Comparison of ENCODE assay signal across 8 cellular contexts in the genomic region with DNA sequence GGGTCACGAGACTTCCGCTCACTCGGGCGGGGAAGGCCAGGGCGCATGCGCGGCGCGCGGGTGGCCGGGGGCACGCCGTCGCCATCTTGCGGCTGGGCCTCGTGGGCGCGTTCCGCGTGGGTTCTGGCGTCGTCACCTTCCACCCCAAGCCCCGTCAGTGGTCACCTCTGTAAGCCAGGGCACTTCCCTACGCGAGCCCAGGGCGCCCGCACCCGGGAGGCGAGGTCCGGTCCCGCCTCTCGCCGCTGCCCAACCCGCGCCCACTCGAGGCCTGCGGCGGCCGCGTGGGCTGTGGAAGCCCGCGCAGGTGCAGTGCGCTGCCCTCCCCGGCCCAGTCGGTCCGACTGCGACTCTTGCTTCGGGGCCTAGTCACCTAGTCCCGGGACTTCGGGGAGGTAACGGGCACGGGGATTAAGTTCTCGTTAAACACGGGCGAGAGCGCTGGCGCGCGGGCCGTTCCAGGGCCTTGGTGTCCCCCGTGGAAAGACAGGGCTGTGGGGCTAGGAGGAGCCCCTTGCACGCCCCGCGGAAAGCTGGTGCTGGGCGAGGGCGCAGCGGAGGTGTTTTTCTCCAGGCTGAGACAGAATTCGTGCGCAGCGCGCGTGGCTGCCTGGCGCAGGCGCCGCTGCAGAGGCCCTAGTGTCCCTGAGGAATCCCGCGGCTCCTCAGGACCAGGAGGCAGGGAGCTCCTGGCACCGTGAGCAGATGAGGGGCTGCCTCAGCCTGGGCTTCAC. TPM values are rescaled to one million over a fixed set of nuclear protein-coding genes. Genes with fewer than 3 reads are reported as not detected.
A peak's percentile ranks its signal among the peaks of the same experiment; 100 is the strongest.
DNase-seq lines count a peak whose midpoint lies in the region; ATAC-seq, FAIRE-seq and TF ChIP-seq lines count a peak whose summit lies in the region.

No MANE protein-coding gene starts in this region.

- H2AFZ ChIP-seq in ACC112 (ENCODE audit: low read length, unreplicated experiment) (peak overlapping the region; percentile 93), H1 (ENCODE audit: low read length) (no peak overlapping the region)

- H2BK20ac ChIP-seq in H1 (ENCODE audit: low read length), result no peak overlapping the region

- H3K9ac ChIP-seq in H1 (replicated peaks in 1 of 4; ENCODE audit: extremely low read depth in 1 of 4, low read depth in 3 of 4, low read length in 3 of 4), result peak overlapping the region; percentile 28 to 86 (median 82)

- POLR2A ChIA-PET in H1 (lab: Charles Lee; ENCODE audit: partially characterized antibody), result interaction anchor here (0.6 to 10.5 kb wide), 16 partner anchors 8 to 154 kb away, joined by 3 to 151 read pairs (median 4); partner anchors contain the start of genes ALYREF, ANAPC11, CENPX and LRRC45

- H3K4me1 ChIP-seq in ACC112 (ENCODE audit: control insufficient read depth, insufficient read depth, low read length, unreplicated experiment) (peaks cover 29% of the 10 kb centered on the region), H1 (replicated peaks in 1 of 4; ENCODE audit: control insufficient read depth in 3 of 4, insufficient read depth in 4 of 4, low read length in 3 of 4) (peaks cover 0 to 31% (median 21%) of the 10 kb centered on the region in 4 experiments; a peak in 6 of 7 replicates)

- no peak overlapping the region for H2BK120ac ChIP-seq in H1 (replicated peaks; ENCODE audit: low read depth, low read length)

- no peaks in the 10 kb centered on the region for H3K9me3 ChIP-seq in H1 (ENCODE audit: insufficient read depth in 2 of 2, low read depth in 1 of 2, low read length in 1 of 2)

- H3K4ac ChIP-seq in H1 (replicated peaks; ENCODE audit: insufficient read length, low read depth, low read length), result peak overlapping the region; percentile 92

- H2BK12ac ChIP-seq in H1 (ENCODE audit: low read depth, low read length), result 0 out of 2 replicates have a peak overlapping the region, but pooled peaks have one; percentile 31

- peaks cover 30% of the 10 kb centered on the region for H3K79me2 ChIP-seq in ACC112 (ENCODE audit: control insufficient read depth, insufficient read depth, low read length, unreplicated experiment)
- peaks cover 3 to 4% of the 10 kb centered on the region in 2 experiments; a peak in 2 of 4 replicates for H3K79me2 ChIP-seq in H1 (ENCODE audit: control insufficient read depth in 1 of 2, insufficient read depth in 2 of 2, low read length in 2 of 2)

- peak; percentile 64 for ATAC-seq in HG03354 (IDR thresholded peaks at IDR 0.05; ENCODE audit: poor library complexity, severe bottlenecking, unreplicated experiment)

- H4K91ac ChIP-seq in H1 (replicated peaks; ENCODE audit: insufficient read length, low read length), result peak overlapping the region; percentile 98

- H3K23ac ChIP-seq in H1 (ENCODE audit: insufficient read length), result no peak overlapping the region

- no peak overlapping the region for H3K14ac ChIP-seq in H1 (ENCODE audit: insufficient read length)

- no peak for FAIRE-seq in H1 (lab: Jason Lieb, UNC)

- WGBS in H1 (ENCODE audit: extremely low coverage in 1 of 2, insufficient coverage in 1 of 2, insufficient read length in 1 of 2, insufficient replicate concordance in 2 of 2, low coverage in 1 of 2, low lambda C conversion rate in 2 of 2, missing lambda C conversion rate in 1 of 2), 2 experiments, result 3% methylated on average over 68 of the region's 78 CpGs; no CpG with 5 or more reads in 1 of the 2 experiments

- peaks cover 12% of the 10 kb centered on the region; the same call in 1 of the 2 replicates for H3K23me2 ChIP-seq in H1 (ENCODE audit: low read depth, low read length)

- H3K36me3 ChIP-seq in ACC112 (ENCODE audit: insufficient read depth, low read length), result no peaks in the 10 kb centered on the region
- peaks cover 0 to 6% (median 3%) of the 10 kb centered on the region in 4 experiments; a peak in 2 of 8 replicates for H3K36me3 ChIP-seq in H1 (ENCODE audit: control insufficient read depth in 2 of 4, insufficient read depth in 4 of 4, low read length in 3 of 4)

- 0 out of 2 replicates have a peak overlapping the region, but pooled peaks have one; percentile 43 for H2AK5ac ChIP-seq in H1 (ENCODE audit: low read depth, low read length)

- peak overlapping the region; percentile 63 for H4K5ac ChIP-seq in H1 (ENCODE audit: insufficient read length, low read depth, low read length)

- TF ChIP-seq CTCF in H1 (IDR thresholded peaks at IDR 0.05; ENCODE audit: control extremely low read depth in 1 of 3, insufficient read depth in 1 of 3, low read depth in 1 of 3, low read length in 3 of 3), result peak in 1 of 3 experiments; percentile 2; a peak in 1 of 4 replicates

- DNase-seq in NK-92 (lab: John Stamatoyannopoulos, UW; ENCODE audit: unreplicated experiment) (peak; percentile 68), H1 (ENCODE audit: low read depth in 1 of 2, low spot score in 2 of 2) (peak in 1 of 2 experiments; percentile 93), mesenteric fat pad (ENCODE audit: low spot score) (peak; percentile 99)
- DNase-seq in activated CD8-positive, alpha-beta memory T cell treated with anti-CD3 and anti-CD28 coated beads for 48 hours (ENCODE audit: low read depth in 2 of 3, low spot score in 2 of 3), result peak; percentile 90 to 95 (median 91)
- DNase-seq in stimulated activated CD8-positive, alpha-beta memory T cell treated with anti-CD3 and anti-CD28 coated beads, Interleukin-15, amount 100 ng/mL, for 24 hours (ENCODE audit: low read depth), result peak; percentile 94

- H4K8ac ChIP-seq in H1 (ENCODE audit: extremely low read depth, insufficient read depth, low read length), result peak overlapping the region; percentile 96

- H3K27me3 ChIP-seq in ACC112 (ENCODE audit: insufficient read depth, low read length) (no peaks in the 10 kb centered on the region), H1 (replicated peaks in 1 of 4; ENCODE audit: control insufficient read depth in 3 of 4, extremely low read depth in 1 of 4, insufficient read depth in 3 of 4, low read length in 3 of 4) (no peaks in the 10 kb centered on the region)

- no peak for TF ChIP-seq EP300 in H1 (IDR thresholded peaks at IDR 0.05; ENCODE audit: borderline replicate concordance in 1 of 2, low read depth in 2 of 2, low read length in 2 of 2)

- peak overlapping the region; percentile 82; the same call in 1 of the 2 replicates for H2BK5ac ChIP-seq in H1 (ENCODE audit: low read depth, low read length)

- H3K18ac ChIP-seq in H1 (ENCODE audit: extremely low read depth, low read length), result peak overlapping the region; percentile 88

- H2BK15ac ChIP-seq in H1 (ENCODE audit: low read length), result no peak overlapping the region

- peak overlapping the region; percentile 97 for H3K27ac ChIP-seq in ACC112 (ENCODE audit: low read depth, low read length)
- H3K27ac ChIP-seq in H1 (ENCODE audit: low read depth, low read length), result peak overlapping the region; percentile 82; the same call in 1 of the 2 replicates

- no peak for TF ChIP-seq RAD21 in H1 (IDR thresholded peaks at IDR 0.05 in 1 of 2, conservative IDR thresholded peaks at IDR 0.05 in 1 of 2; ENCODE audit: low read depth in 2 of 2, low read length in 2 of 2)

- peak overlapping the region; percentile 97 for H3K4me3 ChIP-seq in ACC112 (ENCODE audit: low read depth, low read length)
- peak overlapping the region; percentile 63 to 88 (median 71) for H3K4me3 ChIP-seq in H1 (ENCODE audit: extremely low read depth in 1 of 4, insufficient read depth in 2 of 4, low read depth in 3 of 4, low read length in 4 of 4)

- H3K79me1 ChIP-seq in H1 (ENCODE audit: low read depth, low read length), result peaks cover 2% of the 10 kb centered on the region; the same call in 1 of the 2 replicates

- TF ChIP-seq POLR2A in GM18526 (IDR thresholded peaks at IDR 0.05; ENCODE audit: extremely low read depth, insufficient read length) (peak; percentile 84), H1 (IDR thresholded peaks at IDR 0.05; ENCODE audit: control extremely low read depth in 1 of 2, low read depth in 2 of 2, low read length in 2 of 2) (peak in 1 of 2 experiments; percentile 65; a peak in 2 of 3 replicates)

- peak overlapping the region; percentile 77 for H3K56ac ChIP-seq in H1 (replicated peaks; ENCODE audit: insufficient read length, low read depth, low read length)

- H4K20me1 ChIP-seq in H1 (replicated peaks in 1 of 2; ENCODE audit: control insufficient read depth in 1 of 2, insufficient read depth in 2 of 2, low read length in 2 of 2), result peaks cover 4 to 21% of the 10 kb centered on the region in 2 experiments

- H3K4me2 ChIP-seq in H1 (ENCODE audit: insufficient read depth in 1 of 2, low read depth in 2 of 2, low read length in 2 of 2), result peak overlapping the region; percentile 74

- CTCF ChIA-PET in H1 (lab: Charles Lee; ENCODE audit: partially characterized antibody), result interaction anchor here (0.8 to 2.9 kb wide), 9 partner anchors 14 to 170 kb away, joined by 3 to 24 read pairs (median 3); partner anchors contain the start of gene SIRT7

RNA-seq across cellular contexts. Expression of gene ARHGDIA, which starts 0.4 kb away (rescaled TPM):
- 217 and 246 TPM in 2 replicates for total RNA-seq in H1 (2021; fragmentation: NEBNext Ultra II Directional; extraction: Animal tissue kit (Norgen Biotek cat#: 25700))
- 62.4 and 155 TPM in 2 replicates for polyA plus RNA-seq in H1 (2011; rRNA removed)
- polyA plus RNA-seq in H1 (2011; cell fraction: cytosol; rRNA removed), result 39.2 TPM
- polyA plus RNA-seq in H1 (2011; cell fraction: nucleus; rRNA removed), result 107 TPM
- 161 to 279 TPM (median 213 TPM) in 4 replicates for polyA plus RNA-seq in H1 (2012, experiment 1 of 2)
- polyA plus RNA-seq in H1 (2012, experiment 2 of 2), result 154 TPM
- polyA plus RNA-seq in H1 (2013, experiment 1 of 2), result 184 TPM
- polyA plus RNA-seq in H1 (2013, experiment 2 of 2), result 192 TPM
- polyA minus RNA-seq in H1 (2011; rRNA and poly(A)+ RNA removed), result 14.2 and 21.5 TPM in 2 replicates
- polyA minus RNA-seq in H1 (2011; cell fraction: cytosol; rRNA and poly(A)+ RNA removed), result 58.5 TPM
- 44.3 TPM for polyA minus RNA-seq in H1 (2011; cell fraction: nucleus; rRNA and poly(A)+ RNA removed)
- total RNA-seq in mesenteric fat pad, result 521 TPM

RNA-seq across cellular contexts. Expression of gene P4HB, which starts 11.2 kb away (rescaled TPM):
- 374 and 379 TPM in 2 replicates for total RNA-seq in H1 (2021; fragmentation: NEBNext Ultra II Directional; extraction: Animal tissue kit (Norgen Biotek cat#: 25700))
- 41.4 and 66.6 TPM in 2 replicates for polyA plus RNA-seq in H1 (2011; rRNA removed)
- 49.7 TPM for polyA plus RNA-seq in H1 (2011; cell fraction: cytosol; rRNA removed)
- polyA plus RNA-seq in H1 (2011; cell fraction: nucleus; rRNA removed), result 116 TPM
- 306 to 512 TPM (median 430 TPM) in 4 replicates for polyA plus RNA-seq in H1 (2012, experiment 1 of 2)
- 477 TPM for polyA plus RNA-seq in H1 (2012, experiment 2 of 2)
- 846 TPM for polyA plus RNA-seq in H1 (2013, experiment 1 of 2)
- polyA plus RNA-seq in H1 (2013, experiment 2 of 2), result 918 TPM
- 63.4 and 66.2 TPM in 2 replicates for polyA minus RNA-seq in H1 (2011; rRNA and poly(A)+ RNA removed)
- 124 TPM for polyA minus RNA-seq in H1 (2011; cell fraction: cytosol; rRNA and poly(A)+ RNA removed)
- polyA minus RNA-seq in H1 (2011; cell fraction: nucleus; rRNA and poly(A)+ RNA removed), result 107 TPM
- total RNA-seq in mesenteric fat pad, result 575 TPM

RNA-seq across cellular contexts. Expression of gene ALYREF, which starts 19.8 kb away (rescaled TPM):
- 186 and 191 TPM in 2 replicates for total RNA-seq in H1 (2021; fragmentation: NEBNext Ultra II Directional; extraction: Animal tissue kit (Norgen Biotek cat#: 25700))
- 83.8 and 118 TPM in 2 replicates for polyA plus RNA-seq in H1 (2011; rRNA removed)
- polyA plus RNA-seq in H1 (2011; cell fraction: cytosol; rRNA removed), result 130 TPM
- polyA plus RNA-seq in H1 (2011; cell fraction: nucleus; rRNA removed), result 148 TPM
- polyA plus RNA-seq in H1 (2012, experiment 1 of 2), result 149 to 176 TPM (median 160 TPM) in 4 replicates
- 125 TPM for polyA plus RNA-seq in H1 (2012, experiment 2 of 2)
- 83.8 TPM for polyA plus RNA-seq in H1 (2013, experiment 1 of 2)
- polyA plus RNA-seq in H1 (2013, experiment 2 of 2), result 84.5 TPM
- polyA minus RNA-seq in H1 (2011; rRNA and poly(A)+ RNA removed), result 107 and 142 TPM in 2 replicates
- polyA minus RNA-seq in H1 (2011; cell fraction: cytosol; rRNA and poly(A)+ RNA removed), result 69.6 TPM
- 53.1 TPM for polyA minus RNA-seq in H1 (2011; cell fraction: nucleus; rRNA and poly(A)+ RNA removed)
- 46.2 TPM for total RNA-seq in mesenteric fat pad

RNA-seq across cellular contexts. Expression of gene ANAPC11, which starts 20.0 kb away (rescaled TPM):
- 176 and 182 TPM in 2 replicates for total RNA-seq in H1 (2021; fragmentation: NEBNext Ultra II Directional; extraction: Animal tissue kit (Norgen Biotek cat#: 25700))
- 963 and 1,221 TPM in 2 replicates for polyA plus RNA-seq in H1 (2011; rRNA removed)
- 794 TPM for polyA plus RNA-seq in H1 (2011; cell fraction: cytosol; rRNA removed)
- polyA plus RNA-seq in H1 (2011; cell fraction: nucleus; rRNA removed), result 457 TPM
- polyA plus RNA-seq in H1 (2012, experiment 1 of 2), result 143 to 393 TPM (median 335 TPM) in 4 replicates
- polyA plus RNA-seq in H1 (2012, experiment 2 of 2), result 515 TPM
- 424 TPM for polyA plus RNA-seq in H1 (2013, experiment 1 of 2)
- polyA plus RNA-seq in H1 (2013, experiment 2 of 2), result 403 TPM
- polyA minus RNA-seq in H1 (2011; rRNA and poly(A)+ RNA removed), result 69.6 and 71.5 TPM in 2 replicates
- polyA minus RNA-seq in H1 (2011; cell fraction: cytosol; rRNA and poly(A)+ RNA removed), result 84.5 TPM
- 82.7 TPM for polyA minus RNA-seq in H1 (2011; cell fraction: nucleus; rRNA and poly(A)+ RNA removed)
- total RNA-seq in mesenteric fat pad, result 102 TPM

RNA-seq across cellular contexts. Expression of gene NPB, which starts 30.5 kb away (rescaled TPM):
- total RNA-seq in H1 (2021; fragmentation: NEBNext Ultra II Directional; extraction: Animal tissue kit (Norgen Biotek cat#: 25700)), result 0.80 and 1.5 TPM in 2 replicates
- 2.5 and 3.9 TPM in 2 replicates for polyA plus RNA-seq in H1 (2011; rRNA removed)
- 1.6 TPM for polyA plus RNA-seq in H1 (2011; cell fraction: cytosol; rRNA removed)
- polyA plus RNA-seq in H1 (2011; cell fraction: nucleus; rRNA removed), result 1.5 TPM
- 0.48 to 0.69 TPM (median 0.53 TPM) in 3 of 4 replicates, not detected in the other for polyA plus RNA-seq in H1 (2012, experiment 1 of 2)
- 0.91 TPM for polyA plus RNA-seq in H1 (2012, experiment 2 of 2)
- 1.6 TPM for polyA plus RNA-seq in H1 (2013, experiment 1 of 2)
- polyA plus RNA-seq in H1 (2013, experiment 2 of 2), result 1.3 TPM
- 0.80 and 1.0 TPM in 2 replicates for polyA minus RNA-seq in H1 (2011; rRNA and poly(A)+ RNA removed)
- not detected for polyA minus RNA-seq in H1 (2011; cell fraction: cytosol; rRNA and poly(A)+ RNA removed)
- polyA minus RNA-seq in H1 (2011; cell fraction: nucleus; rRNA and poly(A)+ RNA removed), result 3.9 TPM
- not detected for total RNA-seq in mesenteric fat pad
